In the genomic region with DNA sequence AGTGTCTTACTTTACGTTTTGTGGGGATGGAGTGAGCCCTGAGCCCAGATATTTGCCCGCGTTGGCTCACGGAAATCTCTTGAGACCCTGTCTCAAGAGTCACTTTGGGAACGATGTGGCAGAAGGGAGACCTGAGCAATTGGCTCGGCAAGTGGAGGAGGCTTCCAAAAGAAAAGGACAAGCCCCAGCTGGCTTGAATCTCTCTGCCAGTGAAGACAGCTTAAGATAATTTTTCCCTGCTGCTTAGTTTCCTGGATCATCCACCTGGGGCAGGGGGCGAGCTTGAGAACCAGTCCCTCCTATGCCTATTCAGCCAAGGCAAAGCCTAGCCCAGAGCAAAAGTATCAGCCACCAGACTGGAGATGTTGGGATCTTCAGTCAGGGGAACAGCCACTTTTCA, we compare ENCODE assay signal across 8 cellular contexts.
DNase-seq lines count a peak whose midpoint lies in the region; ATAC-seq and TF ChIP-seq lines count a peak whose summit lies in the region.

No MANE protein-coding gene starts in this region.

- DNase-seq in NCI-H1105 treated with DMSO at 0.1 percent for 48 hours (lab: John Stamatoyannopoulos, UW) (peak; percentile 44), NCI-H1105 (lab: John Stamatoyannopoulos, UW) (no peak), NCI-H524 treated with DMSO at 0.1 percent for 48 hours (lab: John Stamatoyannopoulos, UW) (peak; percentile 72), choroid plexus epithelial cell (ENCODE audit: low read depth) (peak; percentile 22), SHP77 treated with DMSO at 0.1 percent for 48 hours (lab: John Stamatoyannopoulos, UW) (no peak), SW480 (ENCODE audit: low spot score) (no peak)

- no peaks in the 10 kb centered on the region for H3K36me3 ChIP-seq in mucosa of stomach (ENCODE audit: control insufficient read depth, insufficient read depth, low read length)

- H3K9ac ChIP-seq in mucosa of stomach (ENCODE audit: low read length): peak overlapping the region; percentile 99

- no peak for ATAC-seq in GM18907 (IDR thresholded peaks at IDR 0.05; ENCODE audit: unreplicated experiment)

- H3K4me1 ChIP-seq in mucosa of stomach (ENCODE audit: control insufficient read depth, insufficient read depth, low read length): no peaks in the 10 kb centered on the region

- peak; percentile 34 for TF ChIP-seq CTCF in choroid plexus epithelial cell (conservative IDR thresholded peaks at IDR 0.05; ENCODE audit: low read depth, low read length)

- H3K4me3 ChIP-seq in choroid plexus epithelial cell (ENCODE audit: low read depth, low read length): peak overlapping the region; percentile 96
- H3K4me3 ChIP-seq in mucosa of stomach (ENCODE audit: low read length): peak overlapping the region; percentile 94

- no peaks in the 10 kb centered on the region for H3K9me3 ChIP-seq in mucosa of stomach (ENCODE audit: control insufficient read depth, low read length)

- H3K27me3 ChIP-seq in mucosa of stomach (ENCODE audit: control insufficient read depth, insufficient read depth, low read length): no peaks in the 10 kb centered on the region

Comparison
In these comparisons a context has a peak if more than half of its experiments do, and no peak if none do; other contexts are left out.
1. DNase-seq: peak in NCI-H1105 treated with DMSO at 0.1 percent for 48 hours (single experiment), NCI-H524 treated with DMSO at 0.1 percent for 48 hours (single experiment) and choroid plexus epithelial cell (single experiment); none in NCI-H1105 (single experiment), SHP77 treated with DMSO at 0.1 percent for 48 hours (single experiment) and SW480 (single experiment).